23 cellular contexts compared by ENCODE assay signal in the genomic region with DNA sequence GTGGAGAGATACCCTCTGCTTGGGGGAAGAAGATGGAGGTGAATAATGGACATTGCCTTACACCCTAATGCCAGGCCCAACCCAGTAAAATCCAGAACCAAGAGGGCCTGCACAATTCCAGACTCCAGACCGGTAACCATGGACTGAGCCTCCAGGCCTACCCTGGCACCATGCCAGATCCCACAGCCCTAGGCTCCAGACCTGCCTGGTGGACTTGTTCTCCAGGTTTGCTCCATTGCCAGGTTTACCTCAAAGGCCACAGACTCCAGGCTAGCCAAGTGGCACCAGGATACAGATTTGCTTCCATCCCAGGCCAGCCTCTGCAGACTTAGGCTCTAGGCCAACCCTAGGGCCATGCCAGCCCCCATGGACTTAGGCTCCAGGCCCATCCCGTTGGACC. TPM values are rescaled to one million over a fixed set of nuclear protein-coding genes. Genes with fewer than 3 reads are reported as not detected.
"Had no signal": no experiment of that assay in that cellular context is flagged by ENCODE, and none has a peak within 500 bp of the region (broad histone marks: within the 10 kb centered on the region; RNA-seq: fewer than 3 reads in every experiment).

No MANE protein-coding gene starts in this region.

- H3K27me3 Mint-ChIP-seq: dendritic cell treated with granulocyte-macrophage colony-stimulating factor and Interleukin-4, amounts not matched to agents 40 ng/mL and 50 ng/mL, for 4 days had no signal

- H3K4me1 Mint-ChIP-seq: activated naive CD4-positive, alpha-beta T cell treated with anti-CD3 and anti-CD28 coated beads, Interleukin-2, amount 50 U/mL, for 24 hours; naive thymus-derived CD4-positive, alpha-beta T cell had no signal

- H3K9me3 Mint-ChIP-seq: activated naive CD4-positive, alpha-beta T cell treated with anti-CD3 and anti-CD28 coated beads, Interleukin-2, amount 50 U/mL, for 24 hours; dendritic cell treated with granulocyte-macrophage colony-stimulating factor and Interleukin-4, amounts not matched to agents 40 ng/mL and 50 ng/mL, for 4 days; naive thymus-derived CD4-positive, alpha-beta T cell; stimulated activated naive CD8-positive, alpha-beta T cell treated with anti-CD3 and anti-CD28 coated beads, Interleukin-15, Interleukin-2, amounts not matched to agents 100 ng/mL and 50 ng/mL, for 24 hours had no signal

- H3K27ac Mint-ChIP-seq: activated CD8-positive, alpha-beta T cell treated with anti-CD3 and anti-CD28 coated beads, Interleukin-2, amount 10 ng/mL, durations not matched to agents 7 days and 5 days; activated naive CD4-positive, alpha-beta T cell treated with anti-CD3 and anti-CD28 coated beads, Interleukin-2, amount 50 U/mL, for 24 hours; dendritic cell treated with granulocyte-macrophage colony-stimulating factor and Interleukin-4, amounts not matched to agents 40 ng/mL and 50 ng/mL, for 4 days; stimulated activated naive CD8-positive, alpha-beta T cell treated with anti-CD3 and anti-CD28 coated beads, Interleukin-15, Interleukin-2, amounts not matched to agents 100 ng/mL and 50 ng/mL, for 24 hours had no signal

- H3K36me3 Mint-ChIP-seq: activated naive CD4-positive, alpha-beta T cell treated with anti-CD3 and anti-CD28 coated beads, Interleukin-2, amount 50 U/mL, for 24 hours had no signal

- H3K36me3 ChIP-seq: lower lobe of right lung, right lobe of liver, tibial artery had no signal

- H3K9me3 ChIP-seq: body of pancreas, lower lobe of right lung, right lobe of liver, tibial artery had no signal

- H3K4me3 ChIP-seq: body of pancreas, lower lobe of right lung, right lobe of liver, skin epidermis, tibial artery had no signal

- DNase-seq: activated CD4-positive, alpha-beta T cell treated with anti-CD3 and anti-CD28 coated beads, Interleukin-2, amount 50 U/mL, for 1 hour; activated CD8-positive, alpha-beta T cell treated with anti-CD3 and anti-CD28 coated beads, Interleukin-2, amount 10 ng/mL, durations not matched to agents 7 days and 5 days; activated gamma-delta T cell treated with Interleukin-2 at 50 U/mL for 16 hours; anterior cingulate cortex; caudate nucleus; effector CD8-positive, alpha-beta T cell; foreskin fibroblast; kidney; lower lobe of right lung; naive thymus-derived CD4-positive, alpha-beta T cell; posterior cingulate gyrus; right lobe of liver; stimulated activated CD4-positive, alpha-beta T cell treated with anti-CD3 and anti-CD28 coated beads, Interleukin-1b, Interleukin-23, amount 100 ng/mL, for 48 hours; substantia nigra; T-helper 9 cell; tibial artery had no signal

- H3K27ac ChIP-seq: body of pancreas, lower lobe of right lung, right lobe of liver, skin epidermis, tibial artery had no signal

- ATAC-seq: activated CD8-positive, alpha-beta T cell treated with anti-CD3 and anti-CD28 coated beads, Interleukin-2, amount 10 ng/mL, durations not matched to agents 7 days and 5 days; body of pancreas; naive thymus-derived CD4-positive, alpha-beta T cell had no signal

- H3K4me3 Mint-ChIP-seq: activated CD8-positive, alpha-beta T cell treated with anti-CD3 and anti-CD28 coated beads, Interleukin-2, amount 10 ng/mL, durations not matched to agents 7 days and 5 days; activated naive CD4-positive, alpha-beta T cell treated with anti-CD3 and anti-CD28 coated beads, Interleukin-2, amount 50 U/mL, for 24 hours; dendritic cell treated with granulocyte-macrophage colony-stimulating factor and Interleukin-4, amounts not matched to agents 40 ng/mL and 50 ng/mL, for 4 days; naive thymus-derived CD4-positive, alpha-beta T cell; neural crest cell; stimulated activated naive CD8-positive, alpha-beta T cell treated with anti-CD3 and anti-CD28 coated beads, Interleukin-15, Interleukin-2, amounts not matched to agents 100 ng/mL and 50 ng/mL, for 24 hours had no signal

- H3K27me3 ChIP-seq: body of pancreas, right lobe of liver had no signal

- H3K4me1 ChIP-seq: lower lobe of right lung, right lobe of liver, tibial artery had no signal

RNA-seq across cellular contexts. Expression of a gene that starts 14.0 kb away (rescaled TPM):
- total RNA-seq: glomerular endothelial cell had no signal
- polyA plus RNA-seq: naive thymus-derived CD4-positive, alpha-beta T cell had no signal
